In the genomic region with DNA sequence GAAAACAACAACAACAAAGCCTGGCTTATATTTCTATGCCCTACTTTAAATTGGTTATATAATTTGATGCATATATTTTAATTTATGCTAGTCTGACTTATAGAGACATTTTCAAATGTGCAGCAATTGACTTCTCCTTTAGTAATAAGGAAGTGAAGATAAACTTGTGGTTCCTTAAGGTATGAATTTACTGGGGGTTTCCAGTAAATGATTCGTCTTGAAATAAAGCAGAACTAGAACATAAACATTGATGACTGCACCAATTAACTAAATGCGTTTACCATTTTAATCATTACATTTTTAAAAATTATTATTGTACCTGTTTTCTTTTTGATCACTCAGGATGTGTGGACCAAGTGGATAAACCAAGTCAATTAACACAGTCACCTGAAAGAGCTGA, we compare ENCODE assay signal across 12 cellular contexts.
DNase-seq lines count a peak whose midpoint lies in the region; ATAC-seq, FAIRE-seq and TF ChIP-seq lines count a peak whose summit lies in the region.
"Had no signal": no experiment of that assay in that cellular context is flagged by ENCODE, and none has a peak within 500 bp of the region (broad histone marks: within the 10 kb centered on the region; RNA-seq: fewer than 3 reads in every experiment).

No MANE protein-coding gene starts in this region.

- H3K36me3 ChIP-seq in CD8-positive, alpha-beta T cell (ENCODE audit: insufficient read depth, low read length): no peaks in the 10 kb centered on the region
- H3K36me3 ChIP-seq: spleen had no signal

- no peaks in the 10 kb centered on the region for H3K27me3 Mint-ChIP-seq in CD8-positive, alpha-beta T cell (ENCODE audit: low read depth)

- H3K27me3 ChIP-seq in foreskin keratinocyte: no peaks in the 10 kb centered on the region
- no peaks in the 10 kb centered on the region for H3K27me3 ChIP-seq in CD8-positive, alpha-beta T cell (ENCODE audit: insufficient read depth, low read length)
- H3K27me3 ChIP-seq: spleen had no signal

- H3K27ac Mint-ChIP-seq in CD8-positive, alpha-beta T cell: no peak overlapping the region
- H3K27ac Mint-ChIP-seq: stimulated activated effector memory CD8-positive, alpha-beta T cell treated with anti-CD3 and anti-CD28 coated beads, Interleukin-12 subunit alpha, Interleukin-12 subunit beta, amount 100 ng/mL, for 72 hours had no signal

- no peak for TF ChIP-seq CTCF in foreskin keratinocyte (conservative IDR thresholded peaks at IDR 0.05)
- TF ChIP-seq CTCF in CD8-positive, alpha-beta T cell (IDR thresholded peaks at IDR 0.05): no peak
- TF ChIP-seq CTCF in D721Med (IDR thresholded peaks at IDR 0.05; ENCODE audit: insufficient read depth, missing control alignments): no peak

- H3K4me3 Mint-ChIP-seq in CD8-positive, alpha-beta T cell: no peak overlapping the region
- H3K4me3 Mint-ChIP-seq: stimulated activated effector memory CD8-positive, alpha-beta T cell treated with anti-CD3 and anti-CD28 coated beads, Interleukin-12 subunit alpha, Interleukin-12 subunit beta, amount 100 ng/mL, for 72 hours had no signal

- no peaks in the 10 kb centered on the region for H3K4me1 Mint-ChIP-seq in CD8-positive, alpha-beta T cell (ENCODE audit: low read depth)
- H3K4me1 Mint-ChIP-seq: stimulated activated effector memory CD8-positive, alpha-beta T cell treated with anti-CD3 and anti-CD28 coated beads, Interleukin-12 subunit alpha, Interleukin-12 subunit beta, amount 100 ng/mL, for 72 hours had no signal

- CTCF ChIA-PET in CD8-positive, alpha-beta T cell (lab: Charles Lee): no interaction called here

- H3K27ac ChIP-seq in foreskin keratinocyte: no peak overlapping the region
- H3K27ac ChIP-seq in CD8-positive, alpha-beta T cell (ENCODE audit: low read depth, low read length): no peak overlapping the region

- no peaks in the 10 kb centered on the region for H3K4me1 ChIP-seq in foreskin keratinocyte
- no peaks in the 10 kb centered on the region for H3K4me1 ChIP-seq in CD8-positive, alpha-beta T cell (ENCODE audit: insufficient read depth, low read length)

- H3K9me3 Mint-ChIP-seq in CD8-positive, alpha-beta T cell: no peaks in the 10 kb centered on the region
- H3K9me3 Mint-ChIP-seq: stimulated activated effector memory CD8-positive, alpha-beta T cell treated with anti-CD3 and anti-CD28 coated beads, Interleukin-12 subunit alpha, Interleukin-12 subunit beta, amount 100 ng/mL, for 72 hours had no signal

- no peaks in the 10 kb centered on the region for H3K9me3 ChIP-seq in CD8-positive, alpha-beta T cell (ENCODE audit: low read length)
- H3K9me3 ChIP-seq: spleen had no signal

- intact Hi-C loops in CD8-positive, alpha-beta T cell (cut with DNase I, micrococcal nuclease): no loop called here

- FAIRE-seq in D721Med (lab: Jason Lieb, UNC): no peak
- no peak for FAIRE-seq in RCC 7860 (lab: Jason Lieb, UNC)
- FAIRE-seq: endothelial cell of umbilical vein had no signal

- no peaks in the 10 kb centered on the region for H3K36me3 Mint-ChIP-seq in CD8-positive, alpha-beta T cell
- H3K36me3 Mint-ChIP-seq: stimulated activated effector memory CD8-positive, alpha-beta T cell treated with anti-CD3 and anti-CD28 coated beads, Interleukin-12 subunit alpha, Interleukin-12 subunit beta, amount 100 ng/mL, for 72 hours had no signal

- DNase-seq in CD1c-positive myeloid dendritic cell (ENCODE audit: extremely low spot score) (peak; percentile 75), foreskin keratinocyte (no peak), D721Med (ENCODE audit: insufficient read length, low spot score) (no peak), RCC 7860 (ENCODE audit: low spot score) (no peak)
- DNase-seq in CD8-positive, alpha-beta T cell: no peak
- DNase-seq: activated CD4-positive, alpha-beta T cell treated with anti-CD3 and anti-CD28 coated beads, Interleukin-2, amount 50 U/mL, for 4 hours; spleen had no signal

- POLR2A ChIA-PET in CD8-positive, alpha-beta T cell (lab: Charles Lee): no interaction called here

- ATAC-seq in GM19397 (IDR thresholded peaks at IDR 0.05; ENCODE audit: unreplicated experiment) (peak; percentile 77), HG02870 (IDR thresholded peaks at IDR 0.05; ENCODE audit: unreplicated experiment) (peak; percentile 96), HG03571 (IDR thresholded peaks at IDR 0.05; ENCODE audit: unreplicated experiment) (peak; percentile 93), foreskin keratinocyte (no peak)
- no peak for ATAC-seq in CD8-positive, alpha-beta T cell
- ATAC-seq: stimulated activated effector memory CD8-positive, alpha-beta T cell treated with anti-CD3 and anti-CD28 coated beads, Interleukin-12 subunit alpha, Interleukin-12 subunit beta, amount 100 ng/mL, for 72 hours had no signal

- H3K4me3 ChIP-seq in CD8-positive, alpha-beta T cell (ENCODE audit: low read depth, low read length): no peak overlapping the region
- H3K4me3 ChIP-seq: spleen had no signal

Comparison
In these comparisons a context has a peak if more than half of its experiments do, and no peak if none do; other contexts are left out.
1. ATAC-seq: peak in GM19397 (single experiment), HG02870 (single experiment) and HG03571 (single experiment); none in foreskin keratinocyte (single experiment) and CD8-positive, alpha-beta T cell (single experiment).